Comparison of ENCODE assay signal across 9 cellular contexts in genomic region chr12:106304001-106304421, GRCh38. TPM values are rescaled to one million over a fixed set of nuclear protein-coding genes. Genes with fewer than 3 reads are reported as not detected.
DNase-seq lines count a peak whose midpoint lies in the region; ATAC-seq and TF ChIP-seq lines count a peak whose summit lies in the region.
"Had no signal": no experiment of that assay in that cellular context is flagged by ENCODE, and none has a peak within 500 bp of the region (broad histone marks: within the 10 kb centered on the region; RNA-seq: fewer than 3 reads in every experiment).

No MANE protein-coding gene starts in this region.

- TF ChIP-seq CTCF in VCaP (conservative IDR thresholded peaks at IDR 0.05) (no peak), fibroblast of villous mesenchyme (IDR thresholded peaks at IDR 0.05; ENCODE audit: insufficient read depth, low read depth, low read length) (no peak), sigmoid colon (IDR thresholded peaks at IDR 0.05) (no peak)

- H3K4me1 ChIP-seq in GM23248 (ENCODE audit: insufficient read depth) (peaks cover 38% of the 10 kb centered on the region), sigmoid colon (peaks cover 0 to 69% (median 65%) of the 10 kb centered on the region in 4 donors)

- peak overlapping the region; percentile 99 for H3K9ac ChIP-seq in GM23248

- intact Hi-C loops in sigmoid colon (cut with DNase I) = loop anchor here (5.0 kb wide), 3 partner anchors 53 to 468 kb away; partner anchors contain the start of genes NUAK1, POLR3B and RIC8B

- TF ChIP-seq POLR2A in sigmoid colon (IDR thresholded peaks at IDR 0.05) = no peak

- H3K27ac ChIP-seq in GM23248 (peak overlapping the region; percentile 85), VCaP (peak overlapping the region; percentile 98; the same call in 1 of the 2 replicates), sigmoid colon (peak overlapping the region; percentile 83 to 98 (median 95))

- TF ChIP-seq EP300 in sigmoid colon (IDR thresholded peaks at IDR 0.05) = no peak

- peak overlapping the region; percentile 96 for H3K4me2 ChIP-seq in GM23248 (ENCODE audit: unreplicated experiment)

- peaks cover 27% of the 10 kb centered on the region for H3F3A ChIP-seq in GM23248 (ENCODE audit: insufficient read depth)

- WGBS in GM23248 (ENCODE audit: low coverage in 1 of 2, low lambda C conversion rate in 2 of 2, missing lambda C conversion rate in 2 of 2), 2 experiments = 31 to 34% methylated on average over 5 of the region's 5 CpGs
- WGBS in sigmoid colon, 2 donors = 54 to 59% methylated on average over 5 of the region's 5 CpGs

- no peaks in the 10 kb centered on the region for H4K20me1 ChIP-seq in GM23248 (ENCODE audit: insufficient read depth)

- no peaks in the 10 kb centered on the region for H3K9me3 ChIP-seq in GM23248 (ENCODE audit: low read depth)
- H3K9me3 ChIP-seq in sigmoid colon = no peaks in the 10 kb centered on the region

- H3K36me3 ChIP-seq in GM23248 (ENCODE audit: low read depth) = no peaks in the 10 kb centered on the region
- H3K36me3 ChIP-seq in sigmoid colon = no peaks in the 10 kb centered on the region

- H3K4me3 ChIP-seq in GM23248 (peak overlapping the region; percentile 99), fibroblast of villous mesenchyme (ENCODE audit: low read depth, low read length) (peak overlapping the region; percentile 94), sigmoid colon (peak overlapping the region; percentile 60 to 98 (median 92))

- H2AFZ ChIP-seq in GM23248 = no peak overlapping the region

- in situ Hi-C loops in GM23248 (cut with MboI) = no loop called here

- DNase-seq in GM23248 = peak; percentile 62
- DNase-seq in fibroblast of villous mesenchyme (ENCODE audit: low read depth) = peak; percentile 33
- no peak for DNase-seq in sigmoid colon
- DNase-seq in MV-4-11 (lab: John Stamatoyannopoulos, UW) = no peak
- DNase-seq in D341Med (ENCODE audit: low spot score) = no peak
- no peak for DNase-seq in HK-2 (ENCODE audit: unreplicated experiment)
- DNase-seq: HCEC 1CT had no signal

- H3K9me2 ChIP-seq in GM23248 (ENCODE audit: insufficient read depth) = no peaks in the 10 kb centered on the region

- no peak for ATAC-seq in GM18861 (IDR thresholded peaks at IDR 0.05; ENCODE audit: unreplicated experiment)

- no peaks in the 10 kb centered on the region for H3K27me3 ChIP-seq in GM23248 (replicated peaks; ENCODE audit: insufficient read depth)
- no peaks in the 10 kb centered on the region for H3K27me3 ChIP-seq in sigmoid colon

- H3K79me2 ChIP-seq in GM23248 (ENCODE audit: insufficient read depth) = peaks cover 33% of the 10 kb centered on the region

RNA-seq across cellular contexts. Expression of gene TCP11L2, which starts 1.5 kb away (rescaled TPM):
- total RNA-seq in GM23248 (2014; rRNA removed; shearing (Covaris generic)) = 26.2 and 32.2 TPM in 2 replicates
- polyA plus RNA-seq in GM23248 (2016; fragmentation: Nextera tagmentation; extraction: Ambion mirVana) (17.7 and 18.9 TPM in 2 replicates), sigmoid colon (1 to 10 TPM; 3.0 to 9.5 (median 9.3) TPM)
- total RNA-seq in fibroblast of villous mesenchyme (25.0 and 30.0 TPM in 2 replicates), sigmoid colon (10 to 100 TPM; 38.4 to 53.5 (median 49.3) TPM)

RNA-seq across cellular contexts. Expression of gene POLR3B, which starts 53.5 kb away (rescaled TPM):
- total RNA-seq in GM23248 (2014; rRNA removed; shearing (Covaris generic)) = 12.9 and 13.7 TPM in 2 replicates
- polyA plus RNA-seq in GM23248 (2016; fragmentation: Nextera tagmentation; extraction: Ambion mirVana) (7.6 and 8.3 TPM in 2 replicates), sigmoid colon (1 to 10 TPM; 1.8 to 4.0 (median 3.5) TPM)
- total RNA-seq in fibroblast of villous mesenchyme (15.1 and 16.8 TPM in 2 replicates), sigmoid colon (1 to 10 TPM; 3.9 to 5.4 (median 4.8) TPM)

RNA-seq across cellular contexts. Expression of gene CKAP4, which starts 56.2 kb away (rescaled TPM):
- 210 and 219 TPM in 2 replicates for total RNA-seq in GM23248 (2014; rRNA removed; shearing (Covaris generic))
- 318 and 335 TPM in 2 replicates for polyA plus RNA-seq in GM23248 (2016; fragmentation: Nextera tagmentation; extraction: Ambion mirVana)
- total RNA-seq in fibroblast of villous mesenchyme = 253 and 310 TPM in 2 replicates
- 10 to 100 TPM; 23.2 to 35.7 (median 25.5) TPM for total RNA-seq in sigmoid colon
- polyA plus RNA-seq in sigmoid colon = 10 to 100 TPM in 2 of 3 donors, 1 to 10 TPM in 1; 9.2 to 49.1 (median 11.4) TPM

Comparison
In these comparisons a context has a peak if more than half of its experiments do, and no peak if none do; other contexts are left out.
1. DNase-seq: peak in GM23248 (single experiment) and fibroblast of villous mesenchyme (single experiment); none in sigmoid colon (single experiment), MV-4-11 (single experiment), D341Med (single experiment) and HK-2 (single experiment).
2. Peak in every context shown above with its lines, with median percentiles within 50 percentile points of each other: H3K27ac ChIP-seq and H3K4me3 ChIP-seq.